ENCODE assay signal across 11 cellular contexts in the genomic region with DNA sequence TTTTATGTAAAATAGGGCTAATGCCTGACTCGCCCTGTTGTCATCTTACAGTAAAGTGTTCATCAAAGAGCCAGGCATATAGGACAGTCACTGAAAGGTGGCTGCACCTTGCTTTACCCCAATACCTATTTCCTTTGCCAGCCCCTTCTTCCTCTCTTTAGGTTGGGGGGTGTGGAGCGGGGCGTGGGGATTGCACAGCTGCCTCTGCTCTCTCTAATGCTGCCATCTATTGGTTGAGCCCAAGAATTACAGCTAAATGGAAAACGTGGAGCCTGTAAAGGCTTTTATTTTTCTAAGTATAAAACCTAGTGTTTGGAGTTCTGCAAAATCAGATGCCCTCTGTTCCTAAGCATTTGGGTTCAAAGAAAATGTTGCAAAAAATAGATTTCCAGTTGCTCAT. TPM values are rescaled to one million over a fixed set of nuclear protein-coding genes. Genes with fewer than 3 reads are reported as not detected.
A peak's percentile ranks its signal among the peaks of the same experiment; 100 is the strongest.
DNase-seq lines count a peak whose midpoint lies in the region; ATAC-seq and TF ChIP-seq lines count a peak whose summit lies in the region.
"Had no signal": no experiment of that assay in that cellular context is flagged by ENCODE, and none has a peak within 500 bp of the region (broad histone marks: within the 10 kb centered on the region; RNA-seq: fewer than 3 reads in every experiment).

No MANE protein-coding gene starts in this region.

- H3K27ac ChIP-seq in foreskin keratinocyte = no peak overlapping the region
- H3K27ac ChIP-seq: gastroesophageal sphincter had no signal

- no peaks in the 10 kb centered on the region for H3K27me3 ChIP-seq in foreskin keratinocyte
- H3K27me3 ChIP-seq: gastroesophageal sphincter had no signal

- H3K4me3 Mint-ChIP-seq in activated T-helper 2 cell treated with anti-CD3 and anti-CD28 coated beads, Interferon-gamma antibody, Interleukin-2, Interleukin-4, amounts not matched to agents 10 μg/mL and 5 μg/mL and 100 μg/mL, durations not matched to agents 14 hours and 24 hours and 36 hours (ENCODE audit: low read depth) = no peak overlapping the region

- no peaks in the 10 kb centered on the region for H3K27me3 Mint-ChIP-seq in activated T-helper 2 cell treated with anti-CD3 and anti-CD28 coated beads, Interferon-gamma antibody, Interleukin-2, Interleukin-4, amounts not matched to agents 10 μg/mL and 5 μg/mL and 100 μg/mL, durations not matched to agents 14 hours and 24 hours and 36 hours (ENCODE audit: low read depth)

- intact Hi-C loops in activated T-helper 2 cell treated with anti-CD3 and anti-CD28 coated beads, Interferon-gamma antibody, Interleukin-2, Interleukin-4, amounts not matched to agents 10 μg/mL and 5 μg/mL and 100 μg/mL, durations not matched to agents 14 hours and 24 hours and 36 hours (cut with micrococcal nuclease) = no loop called here

- POLR2A ChIA-PET in AG04449 (lab: Yijun Ruan, JAX) = no interaction called here

- TF ChIP-seq CTCF in AG04449 (IDR thresholded peaks at IDR 0.05; ENCODE audit: insufficient read depth, low read length, missing control alignments) (peak; percentile 11), GM12865 (IDR thresholded peaks at IDR 0.05; ENCODE audit: insufficient read depth, low read depth, low read length, missing control alignments) (peak; percentile 30), foreskin keratinocyte (conservative IDR thresholded peaks at IDR 0.05) (peak; percentile 62)

- no peaks in the 10 kb centered on the region for H3K4me1 Mint-ChIP-seq in activated T-helper 2 cell treated with anti-CD3 and anti-CD28 coated beads, Interferon-gamma antibody, Interleukin-2, Interleukin-4, amounts not matched to agents 10 μg/mL and 5 μg/mL and 100 μg/mL, durations not matched to agents 14 hours and 24 hours and 36 hours (ENCODE audit: low read depth)

- no peaks in the 10 kb centered on the region for H3K9me3 Mint-ChIP-seq in activated T-helper 2 cell treated with anti-CD3 and anti-CD28 coated beads, Interferon-gamma antibody, Interleukin-2, Interleukin-4, amounts not matched to agents 10 μg/mL and 5 μg/mL and 100 μg/mL, durations not matched to agents 14 hours and 24 hours and 36 hours

- ATAC-seq in foreskin keratinocyte = peak; percentile 48
- ATAC-seq in HG03108 (IDR thresholded peaks at IDR 0.05; ENCODE audit: unreplicated experiment) = no peak
- ATAC-seq in GM19452 (IDR thresholded peaks at IDR 0.05; ENCODE audit: unreplicated experiment) = no peak
- ATAC-seq: gastroesophageal sphincter had no signal

- H3K4me3 ChIP-seq in AG04449 (ENCODE audit: low read depth, low read length) (no peak overlapping the region), GM12865 (ENCODE audit: low read depth, low read length) (no peak overlapping the region)
- H3K4me3 ChIP-seq: gastroesophageal sphincter had no signal

- peaks cover 11% of the 10 kb centered on the region for H3K36me3 Mint-ChIP-seq in activated T-helper 2 cell treated with anti-CD3 and anti-CD28 coated beads, Interferon-gamma antibody, Interleukin-2, Interleukin-4, amounts not matched to agents 10 μg/mL and 5 μg/mL and 100 μg/mL, durations not matched to agents 14 hours and 24 hours and 36 hours (ENCODE audit: low read depth)

- H3K4me1 ChIP-seq in foreskin keratinocyte = no peaks in the 10 kb centered on the region
- H3K4me1 ChIP-seq: gastroesophageal sphincter had no signal

- no peak overlapping the region for H3K27ac Mint-ChIP-seq in activated T-helper 2 cell treated with anti-CD3 and anti-CD28 coated beads, Interferon-gamma antibody, Interleukin-2, Interleukin-4, amounts not matched to agents 10 μg/mL and 5 μg/mL and 100 μg/mL, durations not matched to agents 14 hours and 24 hours and 36 hours

- DNase-seq in AG04449 (ENCODE audit: low read depth, low spot score) = no peak
- peak; percentile 7 for DNase-seq in GM12865 (ENCODE audit: low read depth)
- DNase-seq in RPMI8226 = peak; percentile 5
- no peak for DNase-seq in foreskin keratinocyte
- no peak for DNase-seq in activated CD8-positive, alpha-beta memory T cell treated with anti-CD3 and anti-CD28 coated beads, Interleukin-2, amount 50 U/mL, for 4 hours
- DNase-seq in activated T-helper 2 cell treated with anti-CD3 and anti-CD28 coated beads, Interferon-gamma antibody, Interleukin-2, Interleukin-4, amounts not matched to agents 10 μg/mL and 5 μg/mL and 100 μg/mL, durations not matched to agents 14 hours and 24 hours and 36 hours (ENCODE audit: low spot score) = no peak
- DNase-seq: activated effector memory CD4-positive, alpha-beta T cell treated with anti-CD3 and anti-CD28 coated beads, Interleukin-2, amount 50 U/mL, for 16 hours; SW 1271 had no signal

- CTCF ChIA-PET in AG04449 (lab: Yijun Ruan, JAX) = interaction anchor here (1.4 to 4.8 kb wide), 4 partner anchors 9 to 118 kb away, joined by 3 to 27 read pairs (median 7); no protein-coding TSS in a partner anchor

RNA-seq across cellular contexts. Expression of a gene that starts 47.7 kb away (rescaled TPM):
- 11.5 and 11.8 TPM in 2 replicates for total RNA-seq in foreskin keratinocyte
- polyA plus RNA-seq in foreskin keratinocyte = 7.4 and 9.3 TPM in 2 replicates
- 8.0 and 9.4 TPM in 2 replicates for total RNA-seq in activated T-helper 2 cell treated with anti-CD3 and anti-CD28 coated beads, Interferon-gamma antibody, Interleukin-2, Interleukin-4, amounts not matched to agents 10 μg/mL and 5 μg/mL and 100 μg/mL, durations not matched to agents 14 hours and 24 hours and 36 hours

RNA-seq across cellular contexts. Expression of a gene that starts 48.0 kb away (rescaled TPM):
- 49.9 and 55.7 TPM in 2 replicates for total RNA-seq in foreskin keratinocyte
- 43.9 and 48.9 TPM in 2 replicates for polyA plus RNA-seq in foreskin keratinocyte
- 43.6 and 48.3 TPM in 2 replicates for total RNA-seq in activated T-helper 2 cell treated with anti-CD3 and anti-CD28 coated beads, Interferon-gamma antibody, Interleukin-2, Interleukin-4, amounts not matched to agents 10 μg/mL and 5 μg/mL and 100 μg/mL, durations not matched to agents 14 hours and 24 hours and 36 hours

Comparison
In these comparisons a context has a peak if more than half of its experiments do, and no peak if none do; other contexts are left out.
1. DNase-seq: peak in GM12865 (single experiment) and RPMI8226 (single experiment); none in AG04449 (single experiment), foreskin keratinocyte (0 of 2), activated CD8-positive, alpha-beta memory T cell treated with anti-CD3 and anti-CD28 coated beads, Interleukin-2, amount 50 U/mL, for 4 hours (single experiment) and activated T-helper 2 cell treated with anti-CD3 and anti-CD28 coated beads, Interferon-gamma antibody, Interleukin-2, Interleukin-4, amounts not matched to agents 10 μg/mL and 5 μg/mL and 100 μg/mL, durations not matched to agents 14 hours and 24 hours and 36 hours (single experiment).
2. CTCF ChIP-seq: peak in every context shown above with its lines; median percentile 62 in foreskin keratinocyte; 30 in GM12865; 11 in AG04449.